31 cellular contexts compared by ENCODE assay signal in genomic region chr2:130382313-130382917, GRCh38.
"Had no signal": no experiment of that assay in that cellular context is flagged by ENCODE, and none has a peak within 500 bp of the region (broad histone marks: within the 10 kb centered on the region; RNA-seq: fewer than 3 reads in every experiment).

No MANE protein-coding gene starts in this region.

- H3K4me2 ChIP-seq: smooth muscle cell had no signal

- H3K9me3 ChIP-seq: breast epithelium, esophagus squamous epithelium, heart right ventricle, left ventricle myocardium inferior, pancreas, psoas muscle, testis, transverse colon had no signal

- H3K36me3 Mint-ChIP-seq: activated naive CD4-positive, alpha-beta T cell treated with anti-CD3 and anti-CD28 coated beads, Interleukin-2, amount 50 U/mL, for 24 hours had no signal

- FAIRE-seq: endometrium, islet of Langerhans, pancreas, TTC549 had no signal

- H3K36me3 ChIP-seq: breast epithelium, left ventricle myocardium inferior, pancreas, transverse colon had no signal

- H3K9me3 Mint-ChIP-seq: activated CD4-positive, alpha-beta memory T cell treated with anti-CD3 and anti-CD28 coated beads for 36 hours; activated naive CD4-positive, alpha-beta T cell treated with anti-CD3 and anti-CD28 coated beads, Interleukin-2, amount 50 U/mL, for 24 hours; activated naive CD8-positive, alpha-beta T cell treated with anti-CD3 and anti-CD28 coated beads, Interleukin-2, amount 50 U/mL, for 24 hours; activated T-cell treated with anti-CD3 and anti-CD28 coated beads, Interleukin-2, amount 50 U/mL, for 4 hours; activated T-helper 17 cell treated with anti-CD3 and anti-CD28 coated beads, Interleukin-2, amount 50 U/mL, for 72 hours; dendritic cell treated with granulocyte-macrophage colony-stimulating factor and Interleukin-4, amounts not matched to agents 40 ng/mL and 50 ng/mL, for 4 days; T-helper 1 cell treated with Interleukin-12 subunit alpha and Interleukin-12 subunit beta and Interleukin-4 antibody, amounts not matched to agents 30 μg/mL and 1 μg/mL, for 36 hours had no signal

- ATAC-seq: activated naive CD8-positive, alpha-beta T cell treated with anti-CD3 and anti-CD28 coated beads, Interleukin-2, amount 50 U/mL, for 24 hours; activated T-cell treated with anti-CD3 and anti-CD28 coated beads, Interleukin-2, amount 50 U/mL, for 4 hours; activated T-helper 17 cell treated with anti-CD3 and anti-CD28 coated beads, Interleukin-2, amount 50 U/mL, for 72 hours; heart right ventricle; pancreas; psoas muscle; stimulated activated naive CD8-positive, alpha-beta T cell treated with anti-CD3 and anti-CD28 coated beads, Interleukin-15, Interleukin-2, amounts not matched to agents 100 U/mL and 50 U/mL, for 24 hours had no signal

- H3K27ac Mint-ChIP-seq: activated CD4-positive, alpha-beta memory T cell treated with anti-CD3 and anti-CD28 coated beads for 36 hours; activated naive CD4-positive, alpha-beta T cell treated with anti-CD3 and anti-CD28 coated beads, Interleukin-2, amount 50 U/mL, for 24 hours; activated naive CD8-positive, alpha-beta T cell treated with anti-CD3 and anti-CD28 coated beads, Interleukin-2, amount 50 U/mL, for 24 hours; activated T-helper 17 cell treated with anti-CD3 and anti-CD28 coated beads, Interleukin-2, amount 50 U/mL, for 72 hours; T-helper 1 cell treated with Interleukin-12 subunit alpha and Interleukin-12 subunit beta and Interleukin-4 antibody, amounts not matched to agents 30 μg/mL and 1 μg/mL, for 36 hours had no signal

- H3K4me3 ChIP-seq: breast epithelium, esophagus squamous epithelium, heart right ventricle, left ventricle myocardium inferior, lung, pancreas, psoas muscle, smooth muscle cell, testis, transverse colon had no signal

- H3K4me3 Mint-ChIP-seq: activated CD4-positive, alpha-beta memory T cell treated with anti-CD3 and anti-CD28 coated beads for 36 hours; activated naive CD4-positive, alpha-beta T cell treated with anti-CD3 and anti-CD28 coated beads, Interleukin-2, amount 50 U/mL, for 24 hours; activated naive CD8-positive, alpha-beta T cell treated with anti-CD3 and anti-CD28 coated beads, Interleukin-2, amount 50 U/mL, for 24 hours; activated T-cell treated with anti-CD3 and anti-CD28 coated beads, Interleukin-2, amount 50 U/mL, for 4 hours; activated T-helper 17 cell treated with anti-CD3 and anti-CD28 coated beads, Interleukin-2, amount 50 U/mL, for 72 hours; dendritic cell treated with granulocyte-macrophage colony-stimulating factor and Interleukin-4, amounts not matched to agents 40 ng/mL and 50 ng/mL, for 4 days; T-helper 1 cell treated with Interleukin-12 subunit alpha and Interleukin-12 subunit beta and Interleukin-4 antibody, amounts not matched to agents 30 μg/mL and 1 μg/mL, for 36 hours had no signal

- DNase-seq: activated CD4-positive, alpha-beta memory T cell treated with anti-CD3 and anti-CD28 coated beads for 36 hours; activated CD4-positive, alpha-beta T cell treated with anti-CD3 and anti-CD28 coated beads for 48 hours; activated CD8-positive, alpha-beta memory T cell treated with anti-CD3 and anti-CD28 coated beads, Interleukin-2, amount 50 U/mL, for 4 hours; activated gamma-delta T cell treated with Interleukin-2 at 50 U/mL for 16 hours; activated naive CD8-positive, alpha-beta T cell treated with anti-CD3 and anti-CD28 coated beads, Interleukin-2, amount 50 U/mL, for 24 hours; activated T-cell treated with anti-CD3 and anti-CD28 coated beads, Interleukin-2, amount 50 U/mL, for 4 hours; central memory CD4-positive, alpha-beta T cell; effector CD8-positive, alpha-beta T cell; esophagus squamous epithelium; foreskin melanocyte; heart right ventricle; left ventricle myocardium inferior; pancreas; psoas muscle; stimulated activated CD4-positive, alpha-beta T cell treated with anti-CD3 and anti-CD28 coated beads, Interleukin-1b, Interleukin-23, amount 100 ng/mL, for 48 hours; stimulated activated naive CD8-positive, alpha-beta T cell treated with anti-CD3 and anti-CD28 coated beads, Interleukin-15, Interleukin-2, amounts not matched to agents 100 U/mL and 50 U/mL, for 24 hours; T-helper 9 cell; testis; transverse colon had no signal

- H3K27ac ChIP-seq: breast epithelium, epithelial cell of prostate, esophagus squamous epithelium, heart right ventricle, left ventricle myocardium inferior, pancreas, psoas muscle, testis, transverse colon, VCaP had no signal

- H3K27me3 ChIP-seq: breast epithelium, esophagus squamous epithelium, heart right ventricle, pancreas, testis, transverse colon had no signal

- H3K27me3 Mint-ChIP-seq: activated CD4-positive, alpha-beta memory T cell treated with anti-CD3 and anti-CD28 coated beads for 36 hours; activated naive CD4-positive, alpha-beta T cell treated with anti-CD3 and anti-CD28 coated beads, Interleukin-2, amount 50 U/mL, for 24 hours; activated naive CD8-positive, alpha-beta T cell treated with anti-CD3 and anti-CD28 coated beads, Interleukin-2, amount 50 U/mL, for 24 hours; activated T-helper 17 cell treated with anti-CD3 and anti-CD28 coated beads, Interleukin-2, amount 50 U/mL, for 72 hours; dendritic cell treated with granulocyte-macrophage colony-stimulating factor and Interleukin-4, amounts not matched to agents 40 ng/mL and 50 ng/mL, for 4 days had no signal

- H3K4me1 ChIP-seq: breast epithelium, pancreas, psoas muscle had no signal
